33 cellular contexts compared by ENCODE assay signal in the genomic region with DNA sequence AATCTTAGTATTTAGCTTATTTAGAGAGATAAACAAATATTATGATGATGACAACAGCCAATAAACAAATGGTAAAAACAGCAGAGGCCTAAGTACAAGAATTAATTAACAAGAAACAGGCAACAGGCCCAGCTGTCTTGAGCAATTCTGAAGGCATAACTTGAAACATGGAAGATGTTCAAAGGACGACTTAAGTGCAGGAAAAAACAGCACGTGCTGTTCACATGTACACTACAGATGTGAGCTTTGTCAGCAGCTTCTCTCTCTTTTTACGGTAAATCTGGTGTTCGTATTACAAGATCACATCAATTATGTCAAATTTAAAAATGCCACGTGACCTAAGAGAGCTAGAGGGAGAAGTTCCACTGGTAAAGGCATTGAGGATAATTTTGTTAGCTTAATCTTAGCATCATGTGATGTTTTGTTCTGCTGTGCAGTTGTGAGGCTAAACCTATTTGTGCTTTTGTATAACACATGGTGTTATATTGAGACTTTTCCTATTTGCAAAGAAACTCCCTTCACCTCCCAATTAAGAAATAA.
"Had no signal": no experiment of that assay in that cellular context is flagged by ENCODE, and none has a peak within 500 bp of the region (broad histone marks: within the 10 kb centered on the region; RNA-seq: fewer than 3 reads in every experiment).

No MANE protein-coding gene starts in this region.

- H3K27ac Mint-ChIP-seq: activated CD4-positive, alpha-beta memory T cell treated with anti-CD3 and anti-CD28 coated beads, Interleukin-2, amount 10 ng/mL, durations not matched to agents 7 days and 5 days; activated CD4-positive, alpha-beta T cell treated with anti-CD3 and anti-CD28 coated beads, Interleukin-2, amount 10 ng/mL, durations not matched to agents 7 days and 5 days; activated T-cell treated with anti-CD3 and anti-CD28 coated beads, Interleukin-2, amount 50 U/mL, for 24 hours; activated T-helper 17 cell treated with anti-CD3 and anti-CD28 coated beads, Interleukin-2, amount 50 U/mL, for 72 hours; immature natural killer cell; mesothelial cell of epicardium; naive B cell; nephron progenitor cell; T-helper 17 cell had no signal

- H3K4me3 Mint-ChIP-seq: activated CD4-positive, alpha-beta memory T cell treated with anti-CD3 and anti-CD28 coated beads, Interleukin-2, amount 10 ng/mL, durations not matched to agents 7 days and 5 days; activated CD4-positive, alpha-beta T cell treated with anti-CD3 and anti-CD28 coated beads, Interleukin-2, amount 10 ng/mL, durations not matched to agents 7 days and 5 days; activated T-cell treated with anti-CD3 and anti-CD28 coated beads, Interleukin-2, amount 50 U/mL, for 24 hours; activated T-helper 17 cell treated with anti-CD3 and anti-CD28 coated beads, Interleukin-2, amount 50 U/mL, for 72 hours; immature natural killer cell; mesothelial cell of epicardium; naive B cell; nephron progenitor cell; T-helper 17 cell had no signal

- H3K9me3 ChIP-seq: breast epithelium, esophagus squamous epithelium, pancreas, psoas muscle, right atrium auricular region, thoracic aorta had no signal

- H3K4me1 ChIP-seq: breast epithelium, pancreas, right atrium auricular region had no signal

- DNase-seq: activated CD4-positive, alpha-beta memory T cell treated with anti-CD3 and anti-CD28 coated beads, Interleukin-2, amount 10 ng/mL, durations not matched to agents 7 days and 5 days; activated CD4-positive, alpha-beta T cell treated with anti-CD3 and anti-CD28 coated beads, Interleukin-2, amount 10 ng/mL, durations not matched to agents 7 days and 5 days; activated CD4-positive, CD25-positive, alpha-beta regulatory T cell treated with anti-CD3 and anti-CD28 coated beads, Interleukin-2, amount 50 U/mL, for 72 hours; activated CD8-positive, alpha-beta memory T cell treated with anti-CD3 and anti-CD28 coated beads, Interleukin-2, amount 50 U/mL, for 48 hours; activated gamma-delta T cell treated with Interleukin-2 at 50 U/mL for 16 hours; activated naive CD4-positive, alpha-beta T cell treated with anti-CD3 and anti-CD28 coated beads, Interleukin-2, amount 50 U/mL, for 16 hours; activated T-cell treated with anti-CD3 and anti-CD28 coated beads, Interleukin-2, amount 50 U/mL, for 24 hours; central memory CD4-positive, alpha-beta T cell; dermis blood vessel endothelial cell; effector CD4-positive, alpha-beta T cell; esophagus squamous epithelium; head of caudate nucleus; hypothalamus; immature natural killer cell; kidney; left colon; naive B cell; nephron progenitor cell; nucleus accumbens; pancreas; psoas muscle; stimulated activated CD4-positive, alpha-beta T cell treated with anti-CD3 and anti-CD28 coated beads, Interleukin-15, amount 100 ng/mL, for 24 hours; stimulated activated CD4-positive, alpha-beta T cell treated with anti-CD3 and anti-CD28 coated beads, Interleukin-2, amount 100 ng/mL, for 24 hours; stimulated activated naive CD4-positive, alpha-beta T cell; T-helper 17 cell; T1000; trophoblast cell had no signal

- ATAC-seq: activated T-helper 17 cell treated with anti-CD3 and anti-CD28 coated beads, Interleukin-2, amount 50 U/mL, for 72 hours; left colon; T-helper 17 cell had no signal

- H3K36me3 ChIP-seq: breast epithelium, esophagus squamous epithelium, pancreas, right atrium auricular region, thoracic aorta had no signal

- H3K9me3 Mint-ChIP-seq: activated CD4-positive, alpha-beta memory T cell treated with anti-CD3 and anti-CD28 coated beads, Interleukin-2, amount 10 ng/mL, durations not matched to agents 7 days and 5 days; activated CD4-positive, alpha-beta T cell treated with anti-CD3 and anti-CD28 coated beads, Interleukin-2, amount 10 ng/mL, durations not matched to agents 7 days and 5 days; activated T-cell treated with anti-CD3 and anti-CD28 coated beads, Interleukin-2, amount 50 U/mL, for 24 hours; activated T-helper 17 cell treated with anti-CD3 and anti-CD28 coated beads, Interleukin-2, amount 50 U/mL, for 72 hours; mesothelial cell of epicardium; nephron progenitor cell had no signal

- H3K27me3 Mint-ChIP-seq: activated CD4-positive, alpha-beta memory T cell treated with anti-CD3 and anti-CD28 coated beads, Interleukin-2, amount 10 ng/mL, durations not matched to agents 7 days and 5 days; activated T-cell treated with anti-CD3 and anti-CD28 coated beads, Interleukin-2, amount 50 U/mL, for 24 hours had no signal

- H3K4me3 ChIP-seq: breast epithelium, esophagus squamous epithelium, pancreas, psoas muscle, right atrium auricular region, thoracic aorta had no signal

- H3K4me1 Mint-ChIP-seq: activated CD4-positive, alpha-beta memory T cell treated with anti-CD3 and anti-CD28 coated beads, Interleukin-2, amount 10 ng/mL, durations not matched to agents 7 days and 5 days; activated CD4-positive, alpha-beta T cell treated with anti-CD3 and anti-CD28 coated beads, Interleukin-2, amount 10 ng/mL, durations not matched to agents 7 days and 5 days; activated T-helper 17 cell treated with anti-CD3 and anti-CD28 coated beads, Interleukin-2, amount 50 U/mL, for 72 hours; immature natural killer cell; naive B cell; T-helper 17 cell had no signal

- H3K27me3 ChIP-seq: breast epithelium, esophagus squamous epithelium, pancreas, right atrium auricular region had no signal

- H3K27ac ChIP-seq: epithelial cell of prostate, pancreas, psoas muscle, right atrium auricular region, thoracic aorta had no signal

- H3K36me3 Mint-ChIP-seq: immature natural killer cell, mesothelial cell of epicardium, naive B cell had no signal
